In the genomic region with DNA sequence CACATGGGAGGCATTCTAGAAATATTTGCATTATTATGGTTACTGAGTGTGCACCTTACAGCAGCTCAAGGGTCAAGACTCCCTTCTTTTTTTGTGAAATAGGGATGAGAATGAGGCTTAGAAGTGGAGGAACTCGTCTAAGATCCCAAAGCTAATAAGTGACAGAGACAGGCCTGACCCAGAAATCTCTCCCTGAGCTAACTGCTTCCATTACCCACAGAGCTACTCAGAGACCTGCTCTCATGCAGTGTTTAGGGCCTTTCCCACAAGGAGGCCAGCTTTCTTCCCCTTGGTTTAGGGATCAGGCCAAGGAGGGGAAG, we compare ENCODE assay signal across 25 cellular contexts.
A peak's percentile ranks its signal among the peaks of the same experiment; 100 is the strongest.
DNase-seq lines count a peak whose midpoint lies in the region; ATAC-seq and TF ChIP-seq lines count a peak whose summit lies in the region.
"Had no signal": no experiment of that assay in that cellular context is flagged by ENCODE, and none has a peak within 500 bp of the region (broad histone marks: within the 10 kb centered on the region; RNA-seq: fewer than 3 reads in every experiment).

No MANE protein-coding gene starts in this region.

- no peak for TF ChIP-seq CTCF in left ventricle myocardium inferior (IDR thresholded peaks at IDR 0.05; ENCODE audit: borderline replicate concordance)
- TF ChIP-seq CTCF in fibroblast of mammary gland (conservative IDR thresholded peaks at IDR 0.05; ENCODE audit: control insufficient read depth, insufficient read depth, low read depth, low read length), result peak; percentile 6
- no peak for TF ChIP-seq CTCF in progenitor cell of endocrine pancreas (IDR thresholded peaks at IDR 0.05; ENCODE audit: unreplicated experiment)
- no peak for TF ChIP-seq CTCF in type B pancreatic cell (conservative IDR thresholded peaks at IDR 0.05)

- peaks cover 6% of the 10 kb centered on the region for H3K9me3 ChIP-seq in left ventricle myocardium inferior (replicated peaks)
- H3K9me3 ChIP-seq: adrenal gland, BE2C, Caco-2, thyroid gland had no signal

- no peaks in the 10 kb centered on the region for H3K27me3 ChIP-seq in left ventricle myocardium inferior (ENCODE audit: low read depth)
- H3K27me3 ChIP-seq: adrenal gland, BE2C, breast epithelium, heart right ventricle, thyroid gland had no signal

- peaks cover 38% of the 10 kb centered on the region for H3K4me1 Mint-ChIP-seq in progenitor cell of endocrine pancreas (ENCODE audit: low read depth)
- peaks cover 42% of the 10 kb centered on the region for H3K4me1 Mint-ChIP-seq in type B pancreatic cell (ENCODE audit: unreplicated experiment)
- no peaks in the 10 kb centered on the region for H3K4me1 Mint-ChIP-seq in effector memory CD8-positive, alpha-beta T cell (ENCODE audit: low read depth in 2 of 2)
- H3K4me1 Mint-ChIP-seq: activated CD4-positive, alpha-beta T cell treated with anti-CD3 and anti-CD28 coated beads for 36 hours; memory B cell had no signal

- in situ Hi-C loops in G401 (cut with HindIII; ENCODE audit: low sequenced_read_pairs), result no loop called here

- ATAC-seq in Right ventricle myocardium inferior, result no peak
- ATAC-seq in effector memory CD8-positive, alpha-beta T cell (replicated peaks), result no peak
- ATAC-seq: activated CD4-positive, alpha-beta T cell treated with anti-CD3 and anti-CD28 coated beads for 36 hours; HepG2 had no signal

- H3K4me3 Mint-ChIP-seq in progenitor cell of endocrine pancreas (ENCODE audit: low read depth), result no peak overlapping the region
- H3K4me3 Mint-ChIP-seq in type B pancreatic cell, result no peak overlapping the region
- H3K4me3 Mint-ChIP-seq in effector memory CD8-positive, alpha-beta T cell, result no peak overlapping the region
- H3K4me3 Mint-ChIP-seq: activated CD4-positive, alpha-beta T cell treated with anti-CD3 and anti-CD28 coated beads for 36 hours; memory B cell; T-helper 1 cell treated with Interleukin-12 subunit alpha and Interleukin-12 subunit beta and Interleukin-4 antibody, amounts not matched to agents 30 μg/mL and 1 μg/mL, for 36 hours had no signal

- intact Hi-C loops in left ventricle myocardium inferior (cut with micrococcal nuclease), result no loop called here
- intact Hi-C loops in Right ventricle myocardium inferior (cut with DNase I), result no loop called here

- H3K4me3 ChIP-seq in left ventricle myocardium inferior, result no peak overlapping the region
- H3K4me3 ChIP-seq in fibroblast of mammary gland (ENCODE audit: control insufficient read depth, low read depth, low read length), result no peak overlapping the region
- H3K4me3 ChIP-seq: adrenal gland, breast epithelium, heart right ventricle, thyroid gland had no signal

- H3K4me1 ChIP-seq in left ventricle myocardium inferior, result peaks cover 18% of the 10 kb centered on the region
- H3K4me1 ChIP-seq: Caco-2 had no signal

- H3K27ac Mint-ChIP-seq in progenitor cell of endocrine pancreas (peak overlapping the region; percentile 89), type B pancreatic cell (no peak overlapping the region)
- no peak overlapping the region for H3K27ac Mint-ChIP-seq in effector memory CD8-positive, alpha-beta T cell
- H3K27ac Mint-ChIP-seq: activated CD4-positive, alpha-beta T cell treated with anti-CD3 and anti-CD28 coated beads for 36 hours; memory B cell; T-helper 1 cell treated with Interleukin-12 subunit alpha and Interleukin-12 subunit beta and Interleukin-4 antibody, amounts not matched to agents 30 μg/mL and 1 μg/mL, for 36 hours had no signal

- H3K27ac ChIP-seq in left ventricle myocardium inferior (replicated peaks), result peak overlapping the region; percentile 52
- H3K27ac ChIP-seq: HL-60, thyroid gland had no signal

- H3K36me3 Mint-ChIP-seq in progenitor cell of endocrine pancreas (ENCODE audit: insufficient read depth), result no peaks in the 10 kb centered on the region
- no peaks in the 10 kb centered on the region for H3K36me3 Mint-ChIP-seq in type B pancreatic cell
- no peaks in the 10 kb centered on the region for H3K36me3 Mint-ChIP-seq in effector memory CD8-positive, alpha-beta T cell (ENCODE audit: insufficient read depth)
- H3K36me3 Mint-ChIP-seq: memory B cell had no signal

- no peaks in the 10 kb centered on the region for H3K9me3 Mint-ChIP-seq in progenitor cell of endocrine pancreas (ENCODE audit: low read depth)
- H3K9me3 Mint-ChIP-seq in type B pancreatic cell, result peaks cover 4% of the 10 kb centered on the region
- no peaks in the 10 kb centered on the region for H3K9me3 Mint-ChIP-seq in effector memory CD8-positive, alpha-beta T cell
- H3K9me3 Mint-ChIP-seq: T-helper 1 cell treated with Interleukin-12 subunit alpha and Interleukin-12 subunit beta and Interleukin-4 antibody, amounts not matched to agents 30 μg/mL and 1 μg/mL, for 36 hours had no signal

- no peaks in the 10 kb centered on the region for H3K36me3 ChIP-seq in left ventricle myocardium inferior
- H3K36me3 ChIP-seq: adrenal gland, BE2C, breast epithelium, heart right ventricle, thyroid gland had no signal

- H3K27me3 Mint-ChIP-seq in progenitor cell of endocrine pancreas, result peaks cover 7% of the 10 kb centered on the region
- H3K27me3 Mint-ChIP-seq in type B pancreatic cell, result peaks cover 7% of the 10 kb centered on the region
- peaks cover 25 to 55% of the 10 kb centered on the region in 2 donors for H3K27me3 Mint-ChIP-seq in effector memory CD8-positive, alpha-beta T cell

- DNase-seq in left ventricle myocardium inferior (no peak), Right ventricle myocardium inferior (ENCODE audit: missing footprints) (no peak), fibroblast of mammary gland (ENCODE audit: low read depth) (no peak), progenitor cell of endocrine pancreas (ENCODE audit: low spot score, unreplicated experiment) (no peak), CD1c-positive myeloid dendritic cell (ENCODE audit: extremely low spot score) (no peak), G401 (ENCODE audit: low spot score) (no peak), type B pancreatic cell (ENCODE audit: extremely low spot score, unreplicated experiment) (no peak)
- DNase-seq in effector memory CD8-positive, alpha-beta T cell, result no peak
- DNase-seq: activated CD4-positive, alpha-beta T cell treated with anti-CD3 and anti-CD28 coated beads for 36 hours; activated naive CD4-positive, alpha-beta T cell treated with Interleukin-2 at 50 U/mL for 16 hours; activated T-cell treated with anti-CD3 and anti-CD28 coated beads, Interleukin-2, amount 50 U/mL, for 48 hours; BE2C; NCI-H187 treated with DMSO at 0.1 percent for 48 hours; NCI-H526; occipital lobe; stimulated activated naive CD4-positive, alpha-beta T cell treated with Interleukin-2 at 50 U/mL for 16 hours; thyroid gland had no signal
